ENCODE assay signal across 8 cellular contexts in the genomic region with DNA sequence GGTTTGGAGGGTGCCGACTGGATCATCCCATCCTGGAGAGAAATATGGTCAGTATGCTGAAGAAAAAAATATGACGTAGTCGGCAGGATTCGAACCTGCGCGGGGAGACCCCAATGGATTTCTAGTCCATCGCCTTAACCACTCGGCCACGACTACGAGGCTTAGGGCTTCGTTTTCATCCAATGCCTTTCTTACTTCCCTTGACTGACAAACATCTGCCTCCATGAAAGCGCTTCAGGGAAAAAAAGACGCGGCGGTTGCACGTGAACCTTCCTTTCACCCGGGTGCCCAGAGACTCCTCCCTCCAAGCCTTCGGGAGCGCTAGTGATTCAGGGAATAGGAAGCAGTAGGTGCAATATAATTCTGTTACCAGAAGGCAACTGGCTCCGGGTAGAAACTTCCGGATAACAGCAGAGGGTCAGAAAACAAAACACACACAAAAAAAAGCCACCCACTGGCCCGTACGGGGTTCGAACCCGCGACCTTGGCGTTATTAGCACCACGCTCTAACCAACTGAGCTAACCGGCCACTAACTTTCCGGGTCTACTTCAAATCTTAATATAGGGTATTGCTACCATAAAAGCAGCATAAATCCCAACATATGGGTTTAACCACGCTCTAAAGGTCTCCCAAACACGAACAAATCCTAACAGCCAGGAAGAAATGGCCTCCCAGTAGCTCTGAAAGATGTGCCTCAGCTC. TPM values are rescaled to one million over a fixed set of nuclear protein-coding genes. Genes with fewer than 3 reads are reported as not detected.
A peak's percentile ranks its signal among the peaks of the same experiment; 100 is the strongest.
DNase-seq lines count a peak whose midpoint lies in the region; ATAC-seq and TF ChIP-seq lines count a peak whose summit lies in the region.

No MANE protein-coding gene starts in this region.

- H3K79me2 ChIP-seq in mammary epithelial cell (ENCODE audit: insufficient read depth, low read length): no peaks in the 10 kb centered on the region

- H2AFZ ChIP-seq in mammary epithelial cell (ENCODE audit: low read depth, low read length): no peak overlapping the region

- no peak for TF ChIP-seq CTCF in AG10803 (conservative IDR thresholded peaks at IDR 0.05; ENCODE audit: low read length)
- no peak for TF ChIP-seq CTCF in mammary epithelial cell (conservative IDR thresholded peaks at IDR 0.05 in 1 of 2, IDR thresholded peaks at IDR 0.05 in 1 of 2; ENCODE audit: extremely low read depth in 1 of 2, insufficient read depth in 1 of 2, low read depth in 1 of 2, low read length in 2 of 2)

- H3K9me3 ChIP-seq in HAP-1 (no peaks in the 10 kb centered on the region), SJSA1 (replicated peaks) (no peaks in the 10 kb centered on the region), mammary epithelial cell (replicated peaks; ENCODE audit: insufficient read depth, low read length) (no peaks in the 10 kb centered on the region), iPS-20b (ENCODE audit: insufficient read depth, low read depth, low read length) (no peaks in the 10 kb centered on the region)

- H3K36me3 ChIP-seq in HAP-1 (replicated peaks) (peaks cover 46% of the 10 kb centered on the region), SJSA1 (peaks cover 8% of the 10 kb centered on the region; the same call in 1 of the 2 replicates), mammary epithelial cell (ENCODE audit: insufficient read depth, low read length) (peaks cover 16% of the 10 kb centered on the region), iPS-20b (ENCODE audit: insufficient read depth, low read depth, low read length) (peaks cover 47% of the 10 kb centered on the region)

- DNase-seq in AG10803 (ENCODE audit: low read depth) (peak; percentile 91), HAP-1 (ENCODE audit: low spot score in 2 of 2) (peak; percentile 85 to 88), SJSA1 (ENCODE audit: low read depth in 1 of 2, low spot score in 2 of 2) (peak; percentile 82 to 97), mammary epithelial cell (peak; percentile 89), skeletal muscle cell (ENCODE audit: low read depth) (peak; percentile 76), activated gamma-delta T cell (lab: John Stamatoyannopoulos, UW) (no peak)

- H3K4me1 ChIP-seq in HAP-1 (peaks cover 16% of the 10 kb centered on the region), SJSA1 (replicated peaks) (peaks cover 14% of the 10 kb centered on the region), mammary epithelial cell (ENCODE audit: insufficient read depth, low read length) (peaks cover 9% of the 10 kb centered on the region), iPS-20b (ENCODE audit: insufficient read depth, low read length) (no peaks in the 10 kb centered on the region)

- CTCF ChIA-PET in mammary epithelial cell (lab: Charles Lee; ENCODE audit: low non-redundant PET): no interaction called here

- H3K9ac ChIP-seq in mammary epithelial cell (ENCODE audit: insufficient read depth, low read length) (no peak overlapping the region), iPS-20b (ENCODE audit: low read depth, low read length) (peak overlapping the region; percentile 73; the same call in 1 of the 2 replicates)

- in situ Hi-C loops in HAP-1 (cut with MboI; ENCODE audit: low sequenced_read_pairs) (no loop called here), mammary epithelial cell (cut with MboI; ENCODE audit: low sequenced_read_pairs in 2 of 2) (no loop called here)

- H3K4me3 ChIP-seq in AG10803 (ENCODE audit: low read length) (peak overlapping the region; percentile 56), HAP-1 (peak overlapping the region; percentile 37), SJSA1 (peak overlapping the region; percentile 36), mammary epithelial cell (replicated peaks in 1 of 3; ENCODE audit: insufficient read depth in 1 of 3, low read depth in 2 of 3, low read length in 3 of 3) (peak overlapping the region in 1 of 3 experiments; percentile 24), iPS-20b (ENCODE audit: low read length) (peak overlapping the region; percentile 87), skeletal muscle cell (ENCODE audit: low read depth, low read length) (peak overlapping the region; percentile 51)

- no peak for ATAC-seq in esophagus mucosa

- H3K27ac ChIP-seq in SJSA1: peak overlapping the region; percentile 58
- H3K27ac ChIP-seq in mammary epithelial cell (ENCODE audit: insufficient read depth, low read depth, low read length): peak overlapping the region; percentile 16
- no peak overlapping the region for H3K27ac ChIP-seq in iPS-20b (ENCODE audit: low read length)

- H4K20me1 ChIP-seq in mammary epithelial cell (ENCODE audit: insufficient read depth, low read length): no peaks in the 10 kb centered on the region

- peak overlapping the region; percentile 35 for H3K4me2 ChIP-seq in mammary epithelial cell (ENCODE audit: insufficient read depth, low read depth, low read length)

- no TSS peak for BruUV-seq in mammary epithelial cell (replicated peaks; lab: Mats Ljungman, UMichigan)

- intact Hi-C loops in mammary epithelial cell (cut with micrococcal nuclease): no loop called here

- H3K27me3 ChIP-seq in HAP-1 (ENCODE audit: low read depth): no peaks in the 10 kb centered on the region
- H3K27me3 ChIP-seq in SJSA1 (replicated peaks): no peaks in the 10 kb centered on the region
- no peaks in the 10 kb centered on the region for H3K27me3 ChIP-seq in mammary epithelial cell (ENCODE audit: insufficient read depth, low read length)
- no peaks in the 10 kb centered on the region for H3K27me3 ChIP-seq in iPS-20b (ENCODE audit: insufficient read depth, low read length)

- dilution Hi-C loops in mammary epithelial cell (cut with HindIII; ENCODE audit: low sequenced_read_pairs): no loop called here

- WGBS in mammary epithelial cell (ENCODE audit: low coverage, missing lambda C conversion rate): 29% methylated on average over 30 of the region's 32 CpGs

RNA-seq across cellular contexts. Expression of gene AURKB, which starts 16.3 kb away (rescaled TPM):
- total RNA-seq in SJSA1 (2014; rRNA removed; shearing (Covaris generic)): 99.7 and 119 TPM in 2 replicates
- 10 to 100 TPM in 1 of 2 donors, 1 to 10 TPM in 1; 1.8 to 59.3 TPM for total RNA-seq in mammary epithelial cell
- polyA plus RNA-seq in mammary epithelial cell: 62.1 TPM
- 99.5 TPM for polyA minus RNA-seq in mammary epithelial cell
- total RNA-seq in esophagus mucosa: 22.0 TPM

RNA-seq across cellular contexts. Expression of gene CTC1, which starts 21.2 kb away (rescaled TPM):
- total RNA-seq in SJSA1 (2014; rRNA removed; shearing (Covaris generic)): 0.60 and 1.3 TPM in 2 replicates
- total RNA-seq in mammary epithelial cell (10 to 100 TPM in 1 of 2 donors, 1 to 10 TPM in 1; 6.8 to 24.6 TPM), esophagus mucosa (10.0 TPM)
- 11.0 TPM for polyA plus RNA-seq in mammary epithelial cell
- polyA minus RNA-seq in mammary epithelial cell: 42.8 TPM

RNA-seq across cellular contexts. Expression of gene PFAS, which starts 22.4 kb away (rescaled TPM):
- 29.3 and 60.1 TPM in 2 replicates for total RNA-seq in SJSA1 (2014; rRNA removed; shearing (Covaris generic))
- total RNA-seq in mammary epithelial cell (10 to 100 TPM in 1 of 2 donors, 1 to 10 TPM in 1; 8.5 to 31.2 TPM), esophagus mucosa (25.1 TPM)
- polyA plus RNA-seq in mammary epithelial cell: 12.3 TPM
- 76.1 TPM for polyA minus RNA-seq in mammary epithelial cell

RNA-seq across cellular contexts. Expression of gene BORCS6, which starts 36.7 kb away (rescaled TPM):
- total RNA-seq in SJSA1 (2014; rRNA removed; shearing (Covaris generic)): 4.3 and 7.4 TPM in 2 replicates
- total RNA-seq in mammary epithelial cell (1 to 10 TPM; 4.9 to 8.8 TPM), esophagus mucosa (6.3 TPM)
- polyA plus RNA-seq in mammary epithelial cell: 6.5 TPM
- polyA minus RNA-seq in mammary epithelial cell: 3.9 TPM

RNA-seq across cellular contexts. Expression of gene TMEM107, which starts 50.5 kb away (rescaled TPM):
- 11.5 and 15.9 TPM in 2 replicates for total RNA-seq in SJSA1 (2014; rRNA removed; shearing (Covaris generic))
- 10 to 100 TPM; 23.8 to 24.0 TPM for total RNA-seq in mammary epithelial cell
- polyA plus RNA-seq in mammary epithelial cell: 32.2 TPM
- 50.2 TPM for polyA minus RNA-seq in mammary epithelial cell
- total RNA-seq in esophagus mucosa: 17.5 TPM
